Comparison of ENCODE assay signal across 19 cellular contexts in genomic region chr1:1303736-1304135, GRCh38. TPM values are rescaled to one million over a fixed set of nuclear protein-coding genes. Genes with fewer than 3 reads are reported as not detected.
DNase-seq lines count a peak whose midpoint lies in the region; TF ChIP-seq lines count a peak whose summit lies in the region.
"Had no signal": no experiment of that assay in that cellular context is flagged by ENCODE, and none has a peak within 500 bp of the region (broad histone marks: within the 10 kb centered on the region; RNA-seq: fewer than 3 reads in every experiment).

No MANE protein-coding gene starts in this region.

- TF ChIP-seq POLR2A in esophagus muscularis mucosa (IDR thresholded peaks at IDR 0.05; ENCODE audit: low read depth): no peak

- H3K9me3 ChIP-seq in BE2C: no peaks in the 10 kb centered on the region
- H3K9me3 ChIP-seq in NT2/D1 (ENCODE audit: insufficient read depth, low read length): no peaks in the 10 kb centered on the region
- no peaks in the 10 kb centered on the region for H3K9me3 ChIP-seq in esophagus muscularis mucosa
- peaks cover 2% of the 10 kb centered on the region for H3K9me3 ChIP-seq in trophoblast cell (ENCODE audit: insufficient read depth, low read depth, low read length)
- H3K9me3 ChIP-seq: ascending aorta had no signal

- H3K9ac ChIP-seq in NT2/D1 (ENCODE audit: insufficient read length, low read depth) (peak overlapping the region; percentile 75), trophoblast cell (ENCODE audit: low read length) (no peak overlapping the region)

- no peak overlapping the region for H3K23ac ChIP-seq in trophoblast cell (ENCODE audit: low read length)

- no peaks in the 10 kb centered on the region for H3K27me3 Mint-ChIP-seq in activated CD4-positive, alpha-beta memory T cell treated with anti-CD3 and anti-CD28 coated beads, Interleukin-2, amount 10 ng/mL, durations not matched to agents 7 days and 5 days
- H3K27me3 Mint-ChIP-seq: natural killer cell treated with Interleukin-12 subunit alpha and Interleukin-12 subunit beta and Interleukin-15 and Interleukin-18, amount 100 ng/mL, for 72 hours; stimulated activated naive CD8-positive, alpha-beta T cell treated with anti-CD3 and anti-CD28 coated beads, Interleukin-15, Interleukin-2, amounts not matched to agents 100 ng/mL and 50 ng/mL, for 24 hours had no signal

- CTCF ChIA-PET in activated CD4-positive, alpha-beta memory T cell treated with anti-CD3 and anti-CD28 coated beads, Interleukin-2, amount 10 ng/mL, durations not matched to agents 7 days and 5 days (lab: Charles Lee): no interaction called here

- H3K36me3 Mint-ChIP-seq in activated CD4-positive, alpha-beta memory T cell treated with anti-CD3 and anti-CD28 coated beads, Interleukin-2, amount 10 ng/mL, durations not matched to agents 7 days and 5 days (ENCODE audit: low read depth): peaks cover 3% of the 10 kb centered on the region
- H3K36me3 Mint-ChIP-seq: natural killer cell treated with Interleukin-12 subunit alpha and Interleukin-12 subunit beta and Interleukin-15 and Interleukin-18, amount 100 ng/mL, for 72 hours had no signal

- H3K18ac ChIP-seq in trophoblast cell (ENCODE audit: low read length): peak overlapping the region; percentile 39

- intact Hi-C loops in esophagus muscularis mucosa (cut with DNase I): no loop called here

- H2AFZ ChIP-seq in trophoblast cell (ENCODE audit: insufficient read depth, low read length, poor library complexity): no peak overlapping the region

- no peak overlapping the region for H2BK120ac ChIP-seq in trophoblast cell (ENCODE audit: insufficient read depth, low read length, poor library complexity)

- peaks cover 17% of the 10 kb centered on the region for H3K4me1 ChIP-seq in BE2C
- peaks cover 25% of the 10 kb centered on the region for H3K4me1 ChIP-seq in NT2/D1 (ENCODE audit: insufficient read depth, insufficient read length)
- H3K4me1 ChIP-seq in esophagus muscularis mucosa: peaks cover 38 to 55% (median 46%) of the 10 kb centered on the region in 4 donors
- H3K4me1 ChIP-seq in trophoblast cell (ENCODE audit: control insufficient read depth in 1 of 2, insufficient read depth in 2 of 2, low read length in 2 of 2): peaks cover 35 to 39% of the 10 kb centered on the region in 2 experiments

- H4K12ac ChIP-seq in trophoblast cell (ENCODE audit: low read depth, low read length): no peak overlapping the region

- H3K27me3 ChIP-seq in BE2C (no peaks in the 10 kb centered on the region), NT2/D1 (ENCODE audit: insufficient read depth, insufficient read length) (no peaks in the 10 kb centered on the region), esophagus muscularis mucosa (no peaks in the 10 kb centered on the region), trophoblast cell (ENCODE audit: insufficient read depth, low read length) (no peaks in the 10 kb centered on the region)
- H3K27me3 ChIP-seq: ascending aorta, SJSA1 had no signal

- peak overlapping the region; percentile 45 for H2AK5ac ChIP-seq in trophoblast cell (ENCODE audit: low read length)

- no peak overlapping the region for H3K4ac ChIP-seq in trophoblast cell (ENCODE audit: low read depth, low read length)

- peaks cover 25% of the 10 kb centered on the region for H3K4me1 Mint-ChIP-seq in activated CD4-positive, alpha-beta memory T cell treated with anti-CD3 and anti-CD28 coated beads, Interleukin-2, amount 10 ng/mL, durations not matched to agents 7 days and 5 days

- TF ChIP-seq CTCF in BE2C (IDR thresholded peaks at IDR 0.05; ENCODE audit: low read depth, low read length) (no peak), esophagus muscularis mucosa (IDR thresholded peaks at IDR 0.05) (no peak)

- no peak overlapping the region for H2BK5ac ChIP-seq in trophoblast cell (ENCODE audit: low read depth, low read length, poor library complexity)

- H3K9me3 Mint-ChIP-seq in activated CD4-positive, alpha-beta memory T cell treated with anti-CD3 and anti-CD28 coated beads, Interleukin-2, amount 10 ng/mL, durations not matched to agents 7 days and 5 days: no peaks in the 10 kb centered on the region
- H3K9me3 Mint-ChIP-seq: natural killer cell treated with Interleukin-12 subunit alpha and Interleukin-12 subunit beta and Interleukin-15 and Interleukin-18, amount 100 ng/mL, for 72 hours; stimulated activated naive CD8-positive, alpha-beta T cell treated with anti-CD3 and anti-CD28 coated beads, Interleukin-15, Interleukin-2, amounts not matched to agents 100 ng/mL and 50 ng/mL, for 24 hours had no signal

- no peak overlapping the region for H3K27ac Mint-ChIP-seq in activated CD4-positive, alpha-beta memory T cell treated with anti-CD3 and anti-CD28 coated beads, Interleukin-2, amount 10 ng/mL, durations not matched to agents 7 days and 5 days
- H3K27ac Mint-ChIP-seq: natural killer cell treated with Interleukin-12 subunit alpha and Interleukin-12 subunit beta and Interleukin-15 and Interleukin-18, amount 100 ng/mL, for 72 hours; stimulated activated naive CD8-positive, alpha-beta T cell treated with anti-CD3 and anti-CD28 coated beads, Interleukin-15, Interleukin-2, amounts not matched to agents 100 ng/mL and 50 ng/mL, for 24 hours had no signal

- peaks cover 27% of the 10 kb centered on the region for H3K36me3 ChIP-seq in BE2C
- H3K36me3 ChIP-seq in NT2/D1 (ENCODE audit: insufficient read depth, insufficient read length, low read length): peaks cover 9% of the 10 kb centered on the region
- H3K36me3 ChIP-seq in esophagus muscularis mucosa: peaks cover 0 to 21% (median 11%) of the 10 kb centered on the region in 4 donors
- H3K36me3 ChIP-seq in trophoblast cell (ENCODE audit: control insufficient read depth in 1 of 2, insufficient read depth in 2 of 2, low read length in 2 of 2): peaks cover 0 to 3% of the 10 kb centered on the region in 2 experiments
- H3K36me3 ChIP-seq: ascending aorta had no signal

- POLR2A ChIA-PET in activated CD4-positive, alpha-beta memory T cell treated with anti-CD3 and anti-CD28 coated beads, Interleukin-2, amount 10 ng/mL, durations not matched to agents 7 days and 5 days (lab: Charles Lee): interaction anchor here (1.5 kb wide), 1 partner anchor 72 kb away, joined by 3 read pairs; the partner anchor contains the start of gene AURKAIP1

- WGBS in esophagus muscularis mucosa: 80% methylated on average over 4 of the region's 13 CpGs
- WGBS in trophoblast cell (ENCODE audit: extremely low coverage, insufficient coverage, insufficient read length): no CpG with 5 or more reads among the region's 13 CpGs

- H3K4me3 ChIP-seq in BE2C (ENCODE audit: low read depth, low read length): peak overlapping the region; percentile 90
- peak overlapping the region; percentile 22 for H3K4me3 ChIP-seq in NT2/D1 (ENCODE audit: insufficient read length, low read depth)
- H3K4me3 ChIP-seq in esophagus muscularis mucosa: peak overlapping the region in 1 of 4 donors; percentile 67
- H3K4me3 ChIP-seq in trophoblast cell (ENCODE audit: low read depth, low read length): no peak overlapping the region
- H3K4me3 ChIP-seq: lung, SJSA1 had no signal

- H3K79me1 ChIP-seq in trophoblast cell (ENCODE audit: low read length): peaks cover 22% of the 10 kb centered on the region

- H3K27ac ChIP-seq in esophagus muscularis mucosa (replicated peaks in 1 of 4) (peak overlapping the region; percentile 79 to 87 (median 84)), trophoblast cell (ENCODE audit: low read depth, low read length) (no peak overlapping the region)

- no peak overlapping the region for H3K4me3 Mint-ChIP-seq in activated CD4-positive, alpha-beta memory T cell treated with anti-CD3 and anti-CD28 coated beads, Interleukin-2, amount 10 ng/mL, durations not matched to agents 7 days and 5 days
- H3K4me3 Mint-ChIP-seq: natural killer cell treated with Interleukin-12 subunit alpha and Interleukin-12 subunit beta and Interleukin-15 and Interleukin-18, amount 100 ng/mL, for 72 hours; stimulated activated naive CD8-positive, alpha-beta T cell treated with anti-CD3 and anti-CD28 coated beads, Interleukin-15, Interleukin-2, amounts not matched to agents 100 ng/mL and 50 ng/mL, for 24 hours had no signal

- no peak overlapping the region for H4K8ac ChIP-seq in trophoblast cell (ENCODE audit: low read depth, low read length)

- TF ChIP-seq EP300 in esophagus muscularis mucosa (IDR thresholded peaks at IDR 0.05): no peak

- no peak for DNase-seq in BE2C
- no peak for DNase-seq in NT2/D1 (ENCODE audit: low read depth, low spot score)
- DNase-seq in esophagus muscularis mucosa (ENCODE audit: extremely low spot score): no peak
- no peak for DNase-seq in trophoblast cell
- DNase-seq in activated effector memory CD4-positive, alpha-beta T cell treated with Interleukin-2 at 50 U/mL for 16 hours: no peak
- DNase-seq in activated CD4-positive, alpha-beta memory T cell treated with anti-CD3 and anti-CD28 coated beads, Interleukin-2, amount 10 ng/mL, durations not matched to agents 7 days and 5 days: no peak
- no peak for DNase-seq in pons (ENCODE audit: low spot score)
- DNase-seq in NCI-H2081 (lab: John Stamatoyannopoulos, UW): no peak
- DNase-seq: activated CD4-positive, alpha-beta T cell treated with anti-CD3 and anti-CD28 coated beads for 1 hour; activated CD8-positive, alpha-beta memory T cell treated with anti-CD3 and anti-CD28 coated beads, Interleukin-2, amount 50 U/mL, for 48 hours; activated naive CD4-positive, alpha-beta T cell; GF-D8; NCI-H1694; NCI-H446 treated with DMSO at 0.1 percent for 48 hours had no signal

- H3K4me2 ChIP-seq in trophoblast cell (ENCODE audit: low read length): no peak overlapping the region

- H2BK12ac ChIP-seq in trophoblast cell (ENCODE audit: low read length): no peak overlapping the region

- H4K91ac ChIP-seq in trophoblast cell (ENCODE audit: low read depth, low read length): peak overlapping the region; percentile 74

- H3K79me2 ChIP-seq in trophoblast cell (ENCODE audit: control insufficient read depth, insufficient read depth, low read length, poor library complexity): peaks cover 17% of the 10 kb centered on the region

- H3K14ac ChIP-seq in trophoblast cell (ENCODE audit: low read length): no peak overlapping the region

RNA-seq across cellular contexts. Expression of gene ACAP3, which starts 4.0 kb away (rescaled TPM):
- polyA plus RNA-seq in BE2C (2012; ENCODE audit: insufficient read depth, insufficient read length, low read depth): 526 TPM
- total RNA-seq in esophagus muscularis mucosa: 10 to 100 TPM; 34.8 to 63.2 (median 47.4) TPM
- polyA plus RNA-seq in trophoblast cell (2013): 29.9 and 32.2 TPM in 2 replicates
- 10 to 100 TPM; 64.4 to 72.3 TPM for total RNA-seq in activated CD4-positive, alpha-beta memory T cell treated with anti-CD3 and anti-CD28 coated beads, Interleukin-2, amount 10 ng/mL, durations not matched to agents 7 days and 5 days

RNA-seq across cellular contexts. Expression of gene PUSL1, which starts 4.7 kb away (rescaled TPM):
- polyA plus RNA-seq in BE2C (2012; ENCODE audit: insufficient read depth, insufficient read length, low read depth): 58.9 TPM
- 10 to 100 TPM; 10.3 to 24.7 (median 21.7) TPM for total RNA-seq in esophagus muscularis mucosa
- 29.8 and 34.5 TPM in 2 replicates for polyA plus RNA-seq in trophoblast cell (2013)
- total RNA-seq in activated CD4-positive, alpha-beta memory T cell treated with anti-CD3 and anti-CD28 coated beads, Interleukin-2, amount 10 ng/mL, durations not matched to agents 7 days and 5 days: 10 to 100 TPM; 17.9 to 20.0 TPM

RNA-seq across cellular contexts. Expression of gene INTS11, which starts 20.7 kb away (rescaled TPM):
- polyA plus RNA-seq in BE2C (2012; ENCODE audit: insufficient read depth, insufficient read length, low read depth): 605 TPM
- total RNA-seq in esophagus muscularis mucosa: 100 to 1,000 TPM in 1 of 4 donors, 10 to 100 TPM in 3; 75.9 to 121 (median 87.8) TPM
- polyA plus RNA-seq in trophoblast cell (2013): 86.5 and 92.0 TPM in 2 replicates
- total RNA-seq in activated CD4-positive, alpha-beta memory T cell treated with anti-CD3 and anti-CD28 coated beads, Interleukin-2, amount 10 ng/mL, durations not matched to agents 7 days and 5 days: 100 to 1,000 TPM; 109 to 111 TPM

RNA-seq across cellular contexts. Expression of gene CPTP, which starts 20.9 kb away (rescaled TPM):
- polyA plus RNA-seq in BE2C (2012; ENCODE audit: insufficient read depth, insufficient read length, low read depth): 25.3 TPM
- total RNA-seq in esophagus muscularis mucosa: 10 to 100 TPM; 15.4 to 44.9 (median 31.5) TPM
- 20.9 and 21.3 TPM in 2 replicates for polyA plus RNA-seq in trophoblast cell (2013)
- total RNA-seq in activated CD4-positive, alpha-beta memory T cell treated with anti-CD3 and anti-CD28 coated beads, Interleukin-2, amount 10 ng/mL, durations not matched to agents 7 days and 5 days: 10 to 100 TPM; 19.8 to 21.9 TPM

RNA-seq across cellular contexts. Expression of gene SCNN1D, which starts 23.5 kb away (rescaled TPM):
- 5.7 TPM for polyA plus RNA-seq in BE2C (2012; ENCODE audit: insufficient read depth, insufficient read length, low read depth)
- total RNA-seq in esophagus muscularis mucosa: 1 to 10 TPM in 3 of 4 donors, under 1 TPM in 1; 0.83 to 4.1 (median 1.9) TPM
- 0.47 and 0.72 TPM in 2 replicates for polyA plus RNA-seq in trophoblast cell (2013)
- total RNA-seq in activated CD4-positive, alpha-beta memory T cell treated with anti-CD3 and anti-CD28 coated beads, Interleukin-2, amount 10 ng/mL, durations not matched to agents 7 days and 5 days: 1 to 10 TPM; 3.9 to 4.4 TPM
